14 cellular contexts compared by ENCODE assay signal in the genomic region with DNA sequence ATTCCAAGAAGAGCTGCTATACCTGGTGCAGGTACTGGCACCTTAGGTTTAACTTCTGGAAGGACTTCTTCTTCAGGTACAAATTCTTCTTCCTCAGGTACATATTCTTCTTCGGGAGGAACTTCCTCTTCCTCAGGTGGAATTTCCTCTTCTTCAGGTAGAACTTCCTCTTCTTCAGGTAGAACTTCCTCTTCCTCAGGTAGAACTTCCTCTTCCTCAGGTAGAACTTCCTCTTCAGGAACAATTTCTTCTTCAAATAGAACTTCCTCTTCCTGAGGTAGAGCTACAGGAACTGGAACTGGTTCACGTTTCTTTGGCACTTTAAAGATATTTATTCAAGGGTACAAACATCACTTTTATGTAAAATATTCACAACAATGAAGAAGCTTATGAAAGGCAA.
DNase-seq lines count a peak whose midpoint lies in the region; ATAC-seq and TF ChIP-seq lines count a peak whose summit lies in the region.
"Had no signal": no experiment of that assay in that cellular context is flagged by ENCODE, and none has a peak within 500 bp of the region (broad histone marks: within the 10 kb centered on the region; RNA-seq: fewer than 3 reads in every experiment).

No MANE protein-coding gene starts in this region.

- H3K9me3 Mint-ChIP-seq in memory B cell: peaks cover 4% of the 10 kb centered on the region

- peaks cover 29% of the 10 kb centered on the region for H3K36me3 Mint-ChIP-seq in memory B cell

- H3K27me3 ChIP-seq in cardiac muscle cell (no peaks in the 10 kb centered on the region), right atrium auricular region (no peaks in the 10 kb centered on the region), H7 (ENCODE audit: control insufficient read depth, insufficient read depth, low read length) (no peaks in the 10 kb centered on the region)

- H3K27ac Mint-ChIP-seq in memory B cell: peak overlapping the region; percentile 71

- H3K36me3 ChIP-seq in cardiac muscle cell (peaks cover 100% of the 10 kb centered on the region), right atrium auricular region (peaks cover 98% of the 10 kb centered on the region), H7 (replicated peaks; ENCODE audit: control insufficient read depth, insufficient read depth, low read length) (no peaks in the 10 kb centered on the region)

- H3K9me3 ChIP-seq in cardiac muscle cell (ENCODE audit: low read depth) (no peaks in the 10 kb centered on the region), right atrium auricular region (no peaks in the 10 kb centered on the region)

- H3K4me1 ChIP-seq in cardiac muscle cell (ENCODE audit: low read depth) (no peaks in the 10 kb centered on the region), right atrium auricular region (no peaks in the 10 kb centered on the region)

- ATAC-seq in memory B cell (ENCODE audit: low read depth) (no peak), HG03159 (IDR thresholded peaks at IDR 0.05; ENCODE audit: unreplicated experiment) (no peak)

- H3K4me3 Mint-ChIP-seq in memory B cell: no peak overlapping the region
- H3K4me3 Mint-ChIP-seq: CD4-positive, alpha-beta memory T cell had no signal

- DNase-seq in cardiac muscle cell (ENCODE audit: low read depth in 1 of 2, low spot score in 1 of 2) (no peak), right atrium auricular region (ENCODE audit: low spot score) (no peak), SKM-1 treated with dmso at 0.1 percent for 144 hours (lab: John Stamatoyannopoulos, UW; ENCODE audit: unreplicated experiment) (peak; percentile 47), memory B cell (ENCODE audit: low spot score in 2 of 2) (no peak), H7 (no peak), DMS153 treated with DMSO at 0.1 percent for 48 hours (lab: John Stamatoyannopoulos, UW; ENCODE audit: unreplicated experiment) (no peak)
- DNase-seq: ACHN; C1 segment of cervical spinal cord; CD4-positive, alpha-beta memory T cell; COR-L47; DMS153; DND-41; GDM1 had no signal

- H3K27ac ChIP-seq in cardiac muscle cell (peak overlapping the region; percentile 13), right atrium auricular region (no peak overlapping the region)

- H3K4me3 ChIP-seq in cardiac muscle cell (no peak overlapping the region), right atrium auricular region (no peak overlapping the region), H7 (ENCODE audit: insufficient read depth, low read depth, low read length) (no peak overlapping the region)

- H3K27me3 Mint-ChIP-seq in memory B cell: no peaks in the 10 kb centered on the region
- H3K27me3 Mint-ChIP-seq: CD4-positive, alpha-beta memory T cell had no signal

- TF ChIP-seq CTCF in cardiac muscle cell (IDR thresholded peaks at IDR 0.05; ENCODE audit: low read depth, low read length): no peak
- TF ChIP-seq CTCF in right atrium auricular region (IDR thresholded peaks at IDR 0.05): no peak

- peaks cover 5% of the 10 kb centered on the region for H3K4me1 Mint-ChIP-seq in memory B cell
